3 cellular contexts compared by ENCODE assay signal in the genomic region with DNA sequence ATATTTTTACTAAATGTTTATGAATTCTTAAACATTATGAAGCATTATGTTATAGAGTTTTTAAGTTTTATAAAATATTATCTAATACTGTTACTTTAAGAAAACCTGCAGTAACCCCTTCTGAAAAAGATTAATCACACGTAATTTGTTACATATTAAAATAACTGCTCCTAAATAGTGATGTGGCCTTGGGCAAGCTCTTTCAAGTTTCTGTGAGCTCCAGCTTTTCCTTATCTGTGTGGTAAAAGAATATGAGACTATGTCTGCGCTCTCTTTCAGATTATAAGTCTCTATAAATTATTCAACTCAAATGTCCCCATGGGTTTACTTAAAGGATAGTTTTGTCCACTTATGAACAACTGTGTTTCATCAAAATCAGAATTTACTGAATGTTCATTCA.
TF ChIP-seq lines count a peak whose summit lies in the region.

No MANE protein-coding gene starts in this region.

TF ChIP-seq in A549, 52 proteins besides CTCF, POLR2A, EP300 and RAD21:
- TF ChIP-seq CBX2 (IDR thresholded peaks at IDR 0.05; ENCODE audit: borderline replicate concordance, low read depth) (no peak), E2F6 (IDR thresholded peaks at IDR 0.05; ENCODE audit: borderline replicate concordance, low read depth) (no peak), MYC (IDR thresholded peaks at IDR 0.05; ENCODE audit: borderline replicate concordance, low read length) (no peak), ZFP36 (IDR thresholded peaks at IDR 0.05; ENCODE audit: borderline replicate concordance, partially characterized antibody) (no peak)

TF ChIP-seq in HEK293, 187 proteins besides CTCF, POLR2A, EP300 and RAD21:
- TF ChIP-seq ZNF280C (tag by site-specific recombination; IDR thresholded peaks at IDR 0.05): no peak
- peak; percentile 51; the same call in 1 of the 2 replicates for TF ChIP-seq PRDM6 (tag by site-specific recombination; IDR thresholded peaks at IDR 0.05)

TF ChIP-seq in GM12878, 131 proteins besides CTCF, POLR2A, EP300 and RAD21:
- TF ChIP-seq SIN3A (IDR thresholded peaks at IDR 0.05; ENCODE audit: low read depth, low read length) (no peak), TCF7 (IDR thresholded peaks at IDR 0.05; ENCODE audit: borderline replicate concordance) (no peak), NR2C1 (IDR thresholded peaks at IDR 0.05) (no peak)
